Comparison of ENCODE assay signal across 21 cellular contexts in genomic region chr2:192007819-192008218, GRCh38.
DNase-seq lines count a peak whose midpoint lies in the region; ATAC-seq, FAIRE-seq and TF ChIP-seq lines count a peak whose summit lies in the region.
"Had no signal": no experiment of that assay in that cellular context is flagged by ENCODE, and none has a peak within 500 bp of the region (broad histone marks: within the 10 kb centered on the region; RNA-seq: fewer than 3 reads in every experiment).

No MANE protein-coding gene starts in this region.

- H3K9ac ChIP-seq in astrocyte (ENCODE audit: low read length): no peak overlapping the region

- H2AFZ ChIP-seq in astrocyte (ENCODE audit: low read depth, low read length): no peak overlapping the region

- ATAC-seq in SK-N-SH treated with all-trans-retinoic acid at 6 μM for 48 hours (no peak), GM21786 (IDR thresholded peaks at IDR 0.05; ENCODE audit: unreplicated experiment) (no peak)

- H3K4me2 ChIP-seq in astrocyte (ENCODE audit: low read length): no peak overlapping the region

- no peaks in the 10 kb centered on the region for H3K9me3 ChIP-seq in astrocyte (ENCODE audit: insufficient read depth, low read depth, low read length)
- H3K9me3 ChIP-seq: prostate gland had no signal

- peaks cover 6% of the 10 kb centered on the region for H3K4me1 Mint-ChIP-seq in astrocyte (ENCODE audit: low read depth, unreplicated experiment)

- no peaks in the 10 kb centered on the region for H3K79me2 ChIP-seq in astrocyte (ENCODE audit: insufficient read depth, low read length)

- H3K27me3 Mint-ChIP-seq in astrocyte (ENCODE audit: low read depth, unreplicated experiment): no peaks in the 10 kb centered on the region

- TF ChIP-seq CTCF in astrocyte (IDR thresholded peaks at IDR 0.05; ENCODE audit: insufficient read depth, low read depth, low read length) (no peak), fibroblast of the aortic adventitia (IDR thresholded peaks at IDR 0.05; ENCODE audit: insufficient read depth, low read length) (no peak)

- FAIRE-seq in astrocyte (lab: Jason Lieb, UNC) (no peak), H54 (lab: Jason Lieb, UNC) (no peak)
- FAIRE-seq: urothelium cell line had no signal

- no peak for TF ChIP-seq POLR2A in H54 (IDR thresholded peaks at IDR 0.05; ENCODE audit: low read depth, low read length)

- H3K4me1 ChIP-seq in astrocyte (ENCODE audit: insufficient read depth, low read length): no peaks in the 10 kb centered on the region
- H3K4me1 ChIP-seq: prostate gland had no signal

- H3K36me3 Mint-ChIP-seq in astrocyte (ENCODE audit: low read depth, unreplicated experiment): no peaks in the 10 kb centered on the region

- H3K27ac ChIP-seq in astrocyte (ENCODE audit: low read depth, low read length): no peak overlapping the region
- H3K27ac ChIP-seq: HL-60, prostate gland had no signal

- no peak overlapping the region for H3K27ac Mint-ChIP-seq in astrocyte (ENCODE audit: unreplicated experiment)
- H3K27ac Mint-ChIP-seq: CD4-positive, alpha-beta T cell; nephron; WTC11 had no signal

- H3K4me3 ChIP-seq in astrocyte (ENCODE audit: insufficient read depth, low read depth, low read length) (no peak overlapping the region), fibroblast of the aortic adventitia (ENCODE audit: low read depth, low read length) (no peak overlapping the region)
- H3K4me3 ChIP-seq: prostate gland had no signal

- no peaks in the 10 kb centered on the region for H3K36me3 ChIP-seq in astrocyte (ENCODE audit: insufficient read depth, low read length)
- H3K36me3 ChIP-seq: prostate gland had no signal

- H4K20me1 ChIP-seq in astrocyte (ENCODE audit: insufficient read depth, low read length): no peaks in the 10 kb centered on the region

- no peaks in the 10 kb centered on the region for H3K27me3 ChIP-seq in astrocyte (ENCODE audit: insufficient read depth, low read length)

- DNase-seq in COLO829 (ENCODE audit: low spot score): peak; percentile 5
- peak; percentile 41 for DNase-seq in astrocyte (ENCODE audit: low read depth)
- DNase-seq in fibroblast of the aortic adventitia (ENCODE audit: low read depth): peak; percentile 44
- peak; percentile 47 for DNase-seq in myocyte (ENCODE audit: low read depth)
- DNase-seq in mesenteric fat pad (ENCODE audit: low spot score): no peak
- no peak for DNase-seq in H54 (ENCODE audit: insufficient read length, low spot score)
- DNase-seq: activated CD4-positive, alpha-beta T cell treated with anti-CD3 and anti-CD28 coated beads, Interleukin-2, amount 50 U/mL, for 48 hours; activated gamma-delta T cell; amniotic stem cell; CD4-positive, alpha-beta T cell; NCI-H1694 treated with DMSO at 0.1 percent for 48 hours; NCI-H82; OCI-M1; stimulated activated CD4-positive, alpha-beta T cell treated with anti-CD3 and anti-CD28 coated beads, Interleukin-4, amount 100 ng/mL, for 24 hours had no signal

- peaks cover 2% of the 10 kb centered on the region for H3K9me3 Mint-ChIP-seq in astrocyte (ENCODE audit: unreplicated experiment)
- H3K9me3 Mint-ChIP-seq: CD4-positive, alpha-beta T cell; nephron; WTC11 had no signal

- no peak overlapping the region for H3K4me3 Mint-ChIP-seq in astrocyte (ENCODE audit: unreplicated experiment)
- H3K4me3 Mint-ChIP-seq: CD4-positive, alpha-beta T cell; nephron; WTC11 had no signal

TF ChIP-seq in SK-N-SH treated with all-trans-retinoic acid at 6 μM for 48 hours, 23 proteins besides CTCF, POLR2A, EP300 and RAD21:
- no peak for TF ChIP-seq ZC3H10 (CRISPR knock-in tag; IDR thresholded peaks at IDR 0.05)
- TF ChIP-seq ZNF565 (CRISPR knock-in tag; conservative IDR thresholded peaks at IDR 0.05; ENCODE audit: low read depth): no peak
- no peak for TF ChIP-seq BACH2 (CRISPR knock-in tag; IDR thresholded peaks at IDR 0.05; ENCODE audit: borderline replicate concordance)
- TF ChIP-seq CREB5 (CRISPR knock-in tag; IDR thresholded peaks at IDR 0.05; ENCODE audit: low read depth): no peak
- no peak for TF ChIP-seq ZFP3 (CRISPR knock-in tag; IDR thresholded peaks at IDR 0.05)
- no peak for TF ChIP-seq ZNF70 (CRISPR knock-in tag; IDR thresholded peaks at IDR 0.05)
- no peak for TF ChIP-seq ZFP30 (CRISPR knock-in tag; IDR thresholded peaks at IDR 0.05)
- no peak for TF ChIP-seq TSHZ2 (CRISPR knock-in tag; IDR thresholded peaks at IDR 0.05)
- TF ChIP-seq ESRRG (CRISPR knock-in tag; IDR thresholded peaks at IDR 0.05): no peak
- no peak for TF ChIP-seq ZNF8 (CRISPR knock-in tag; IDR thresholded peaks at IDR 0.05)
- no peak for TF ChIP-seq SNAI2 (CRISPR knock-in tag; IDR thresholded peaks at IDR 0.05)
- no peak for TF ChIP-seq TCF4 (CRISPR knock-in tag; IDR thresholded peaks at IDR 0.05; ENCODE audit: borderline replicate concordance)
- no peak for TF ChIP-seq CSDC2 (CRISPR knock-in tag; IDR thresholded peaks at IDR 0.05)

Comparison
In these comparisons a context has a peak if more than half of its experiments do, and no peak if none do; other contexts are left out.
1. DNase-seq: peak in COLO829 (single experiment), astrocyte (single experiment), fibroblast of the aortic adventitia (single experiment) and myocyte (single experiment); none in mesenteric fat pad (single experiment) and H54 (single experiment).